22 cellular contexts compared by ENCODE assay signal in the genomic region with DNA sequence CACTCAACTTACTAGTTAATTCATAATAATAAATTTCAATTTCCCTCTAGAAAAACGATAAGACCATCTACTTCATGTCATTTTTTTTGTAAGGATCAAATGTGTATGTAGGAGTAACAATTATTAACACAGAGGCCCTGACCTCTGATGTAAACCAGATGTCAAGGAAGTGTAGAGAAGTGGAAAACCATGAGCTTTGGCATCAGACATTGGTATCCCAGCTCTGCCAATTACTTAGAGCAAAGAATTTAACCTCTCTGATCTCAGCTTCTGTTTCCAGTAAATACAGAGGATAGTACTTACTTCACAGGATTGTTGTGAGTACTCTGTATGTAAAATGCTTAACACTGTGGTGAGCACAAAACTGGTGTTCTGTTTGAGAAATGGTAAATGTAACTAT. TPM values are rescaled to one million over a fixed set of nuclear protein-coding genes. Genes with fewer than 3 reads are reported as not detected.
DNase-seq lines count a peak whose midpoint lies in the region; ATAC-seq and TF ChIP-seq lines count a peak whose summit lies in the region.
"Had no signal": no experiment of that assay in that cellular context is flagged by ENCODE, and none has a peak within 500 bp of the region (broad histone marks: within the 10 kb centered on the region; RNA-seq: fewer than 3 reads in every experiment).

No MANE protein-coding gene starts in this region.

- no peak for ATAC-seq in activated T-cell treated with anti-CD3 and anti-CD28 coated beads, Interleukin-2, amount 50 U/mL, for 72 hours (replicated peaks in 1 of 2)
- ATAC-seq in activated T-helper 17 cell treated with anti-CD3 and anti-CD28 coated beads, Interleukin-2, amount 50 U/mL, for 72 hours (replicated peaks): no peak
- no peak for ATAC-seq in GM18502 (IDR thresholded peaks at IDR 0.05; ENCODE audit: poor library complexity, unreplicated experiment)
- ATAC-seq: natural killer cell had no signal

- no peak for TF ChIP-seq CTCF in retinal pigment epithelial cell (conservative IDR thresholded peaks at IDR 0.05; ENCODE audit: low read depth, low read length)

- DNase-seq in activated T-cell treated with anti-CD3 and anti-CD28 coated beads, Interleukin-2, amount 50 U/mL, for 72 hours: no peak
- DNase-seq in activated T-cell treated with anti-CD3 and anti-CD28 coated beads for 4 hours (no peak), fibroblast of gingiva (ENCODE audit: low read depth) (peak; percentile 87), retinal pigment epithelial cell (ENCODE audit: low read depth) (peak; percentile 9), NCI-H82 treated with DMSO at 0.1 percent for 48 hours (lab: John Stamatoyannopoulos, UW; ENCODE audit: unreplicated experiment) (no peak)
- DNase-seq in activated CD4-positive, alpha-beta T cell treated with anti-CD3 and anti-CD28 coated beads, Interleukin-2, amount 10 ng/mL, durations not matched to agents 7 days and 5 days: no peak
- DNase-seq: activated CD4-positive, alpha-beta T cell treated with anti-CD3 and anti-CD28 coated beads for 4 hours; activated naive CD4-positive, alpha-beta T cell treated with Interleukin-2 at 50 U/mL for 16 hours; anterior cingulate cortex; CD4-positive, CD25-positive, alpha-beta regulatory T cell; DMS153; natural killer cell; NCI-H1092; NCI-H2081; NCI-H510A treated with DMSO at 0.1 percent for 48 hours; RPMI8226; stimulated activated CD4-positive, alpha-beta T cell treated with anti-CD3 and anti-CD28 coated beads, Interleukin-4, amount 100 ng/mL, for 24 hours; SW 1271; upper lobe of left lung had no signal

- POLR2A ChIA-PET in activated CD4-positive, alpha-beta T cell treated with anti-CD3 and anti-CD28 coated beads, Interleukin-2, amount 10 ng/mL, durations not matched to agents 7 days and 5 days (lab: Charles Lee): no interaction called here

- H3K9me3 Mint-ChIP-seq in activated T-cell treated with anti-CD3 and anti-CD28 coated beads, Interleukin-2, amount 50 U/mL, for 72 hours: no peaks in the 10 kb centered on the region
- no peaks in the 10 kb centered on the region for H3K9me3 Mint-ChIP-seq in activated T-helper 17 cell treated with anti-CD3 and anti-CD28 coated beads, Interleukin-2, amount 50 U/mL, for 72 hours
- H3K9me3 Mint-ChIP-seq in activated CD4-positive, alpha-beta T cell treated with anti-CD3 and anti-CD28 coated beads, Interleukin-2, amount 10 ng/mL, durations not matched to agents 7 days and 5 days: no peaks in the 10 kb centered on the region
- H3K9me3 Mint-ChIP-seq: CD4-positive, CD25-positive, alpha-beta regulatory T cell; natural killer cell had no signal

- H3K4me3 ChIP-seq in retinal pigment epithelial cell (ENCODE audit: low read length): no peak overlapping the region
- H3K4me3 ChIP-seq: skin epidermis, upper lobe of left lung had no signal

- H3K27me3 Mint-ChIP-seq in activated T-cell treated with anti-CD3 and anti-CD28 coated beads, Interleukin-2, amount 50 U/mL, for 72 hours (ENCODE audit: low read depth): no peaks in the 10 kb centered on the region
- no peaks in the 10 kb centered on the region for H3K27me3 Mint-ChIP-seq in activated T-helper 17 cell treated with anti-CD3 and anti-CD28 coated beads, Interleukin-2, amount 50 U/mL, for 72 hours
- no peaks in the 10 kb centered on the region for H3K27me3 Mint-ChIP-seq in activated CD4-positive, alpha-beta T cell treated with anti-CD3 and anti-CD28 coated beads, Interleukin-2, amount 10 ng/mL, durations not matched to agents 7 days and 5 days
- H3K27me3 Mint-ChIP-seq: CD4-positive, CD25-positive, alpha-beta regulatory T cell had no signal

- H3K4me1 Mint-ChIP-seq in activated T-cell treated with anti-CD3 and anti-CD28 coated beads, Interleukin-2, amount 50 U/mL, for 72 hours (ENCODE audit: low read depth): peaks cover 5% of the 10 kb centered on the region
- no peaks in the 10 kb centered on the region for H3K4me1 Mint-ChIP-seq in activated T-helper 17 cell treated with anti-CD3 and anti-CD28 coated beads, Interleukin-2, amount 50 U/mL, for 72 hours
- no peaks in the 10 kb centered on the region for H3K4me1 Mint-ChIP-seq in activated CD4-positive, alpha-beta T cell treated with anti-CD3 and anti-CD28 coated beads, Interleukin-2, amount 10 ng/mL, durations not matched to agents 7 days and 5 days

- CTCF ChIA-PET in activated CD4-positive, alpha-beta T cell treated with anti-CD3 and anti-CD28 coated beads, Interleukin-2, amount 10 ng/mL, durations not matched to agents 7 days and 5 days (lab: Charles Lee): interaction anchor here (1.8 kb wide), 1 partner anchor 12 kb away, joined by 3 read pairs; no protein-coding TSS in a partner anchor

- no peak overlapping the region for H3K4me3 Mint-ChIP-seq in activated T-cell treated with anti-CD3 and anti-CD28 coated beads, Interleukin-2, amount 50 U/mL, for 72 hours
- no peak overlapping the region for H3K4me3 Mint-ChIP-seq in activated T-helper 17 cell treated with anti-CD3 and anti-CD28 coated beads, Interleukin-2, amount 50 U/mL, for 72 hours
- no peak overlapping the region for H3K4me3 Mint-ChIP-seq in activated CD4-positive, alpha-beta T cell treated with anti-CD3 and anti-CD28 coated beads, Interleukin-2, amount 10 ng/mL, durations not matched to agents 7 days and 5 days
- H3K4me3 Mint-ChIP-seq: CD4-positive, CD25-positive, alpha-beta regulatory T cell; natural killer cell had no signal

- peaks cover 2 to 11% of the 10 kb centered on the region in 2 donors for H3K36me3 Mint-ChIP-seq in activated T-cell treated with anti-CD3 and anti-CD28 coated beads, Interleukin-2, amount 50 U/mL, for 72 hours (ENCODE audit: insufficient read depth in 2 of 2)
- H3K36me3 Mint-ChIP-seq in activated T-helper 17 cell treated with anti-CD3 and anti-CD28 coated beads, Interleukin-2, amount 50 U/mL, for 72 hours (ENCODE audit: low read depth): peaks cover 77% of the 10 kb centered on the region
- H3K36me3 Mint-ChIP-seq in activated CD4-positive, alpha-beta T cell treated with anti-CD3 and anti-CD28 coated beads, Interleukin-2, amount 10 ng/mL, durations not matched to agents 7 days and 5 days (ENCODE audit: low read depth): peaks cover 27% of the 10 kb centered on the region

- H3K27ac Mint-ChIP-seq in activated T-cell treated with anti-CD3 and anti-CD28 coated beads, Interleukin-2, amount 50 U/mL, for 72 hours: peak overlapping the region; percentile 33
- peak overlapping the region; percentile 20 for H3K27ac Mint-ChIP-seq in activated T-helper 17 cell treated with anti-CD3 and anti-CD28 coated beads, Interleukin-2, amount 50 U/mL, for 72 hours
- H3K27ac Mint-ChIP-seq in activated CD4-positive, alpha-beta T cell treated with anti-CD3 and anti-CD28 coated beads, Interleukin-2, amount 10 ng/mL, durations not matched to agents 7 days and 5 days: no peak overlapping the region

RNA-seq across cellular contexts. Expression of a gene that starts 17.5 kb away (rescaled TPM):
- 10 to 100 TPM; 32.1 to 33.9 TPM for total RNA-seq in activated T-cell treated with anti-CD3 and anti-CD28 coated beads, Interleukin-2, amount 50 U/mL, for 72 hours
- 10 to 100 TPM; 37.6 to 39.4 TPM for total RNA-seq in activated T-helper 17 cell treated with anti-CD3 and anti-CD28 coated beads, Interleukin-2, amount 50 U/mL, for 72 hours
- total RNA-seq in activated CD4-positive, alpha-beta T cell treated with anti-CD3 and anti-CD28 coated beads, Interleukin-2, amount 10 ng/mL, durations not matched to agents 7 days and 5 days: 10 to 100 TPM; 35.5 to 43.7 TPM

RNA-seq across cellular contexts. Expression of a gene that starts 36.1 kb away (rescaled TPM):
- 10 to 100 TPM; 45.7 to 46.9 TPM for total RNA-seq in activated T-cell treated with anti-CD3 and anti-CD28 coated beads, Interleukin-2, amount 50 U/mL, for 72 hours
- 10 to 100 TPM; 44.6 to 59.4 TPM for total RNA-seq in activated T-helper 17 cell treated with anti-CD3 and anti-CD28 coated beads, Interleukin-2, amount 50 U/mL, for 72 hours
- 10 to 100 TPM; 37.7 to 46.7 TPM for total RNA-seq in activated CD4-positive, alpha-beta T cell treated with anti-CD3 and anti-CD28 coated beads, Interleukin-2, amount 10 ng/mL, durations not matched to agents 7 days and 5 days

Comparison
In these comparisons a context has a peak if more than half of its experiments do, and no peak if none do; other contexts are left out.
1. DNase-seq: peak in fibroblast of gingiva (single experiment) and retinal pigment epithelial cell (single experiment); none in activated T-cell treated with anti-CD3 and anti-CD28 coated beads, Interleukin-2, amount 50 U/mL, for 72 hours (0 of 2), activated T-cell treated with anti-CD3 and anti-CD28 coated beads for 4 hours (single experiment), activated CD4-positive, alpha-beta T cell treated with anti-CD3 and anti-CD28 coated beads, Interleukin-2, amount 10 ng/mL, durations not matched to agents 7 days and 5 days (single experiment) and NCI-H82 treated with DMSO at 0.1 percent for 48 hours (single experiment).